ENCODE assay signal across 10 cellular contexts in genomic region chr12:9240004-9240635, GRCh38. TPM values are rescaled to one million over a fixed set of nuclear protein-coding genes. Genes with fewer than 3 reads are reported as not detected.
DNase-seq lines count a peak whose midpoint lies in the region; ATAC-seq and TF ChIP-seq lines count a peak whose summit lies in the region.
"Not testable (repeated sequence)": the region's sequence is repeated elsewhere in the genome, so short reads cannot be mapped to it uniquely, and the experiment has no call there.
"Had no signal": no experiment of that assay in that cellular context is flagged by ENCODE, and none has a peak within 500 bp of the region (broad histone marks: within the 10 kb centered on the region; RNA-seq: fewer than 3 reads in every experiment).

No MANE protein-coding gene starts in this region.

- peak overlapping the region in 3 of 4 donors; percentile 36 to 54 (median 48) for H3K27ac ChIP-seq in body of pancreas
- H3K27ac ChIP-seq in thoracic aorta, result not testable (repeated sequence)

- 9 to 39% methylated on average over 28 to 32 of the region's 33 CpGs for WGBS in body of pancreas, 2 donors

- peak overlapping the region; percentile 39 for H3K4me3 ChIP-seq in GM06990 (replicated peaks; ENCODE audit: low read depth, low read length)
- H3K4me3 ChIP-seq in body of pancreas, result not testable (repeated sequence)
- peak overlapping the region; percentile 74 for H3K4me3 ChIP-seq in thoracic aorta

- H3K27me3 Mint-ChIP-seq in T-cell; naive thymus-derived CD8-positive, alpha-beta T cell: not testable (repeated sequence)
- peaks cover 17% of the 10 kb centered on the region for H3K27me3 Mint-ChIP-seq in activated T-cell treated with anti-CD3 and anti-CD28 coated beads, Interleukin-2, amount 50 U/mL, for 24 hours

- not testable (repeated sequence) for TF ChIP-seq CTCF in GM06990 (IDR thresholded peaks at IDR 0.05; ENCODE audit: insufficient read depth, low read length, poor library complexity, severe bottlenecking); body of pancreas (IDR thresholded peaks at IDR 0.05); thoracic aorta (IDR thresholded peaks at IDR 0.05)

- H3K9me3 ChIP-seq in body of pancreas, thoracic aorta: not testable (repeated sequence)

- H3K4me1 Mint-ChIP-seq in T-cell, result peaks cover 12 to 18% (median 13%) of the 10 kb centered on the region in 3 donors
- peaks cover 42% of the 10 kb centered on the region for H3K4me1 Mint-ChIP-seq in activated T-cell treated with anti-CD3 and anti-CD28 coated beads, Interleukin-2, amount 50 U/mL, for 24 hours (ENCODE audit: low read depth)
- peaks cover 3 to 15% (median 10%) of the 10 kb centered on the region in 4 donors for H3K4me1 Mint-ChIP-seq in naive thymus-derived CD8-positive, alpha-beta T cell

- H3K27ac Mint-ChIP-seq in T-cell, result peak overlapping the region; percentile 72 to 80
- H3K27ac Mint-ChIP-seq in activated T-cell treated with anti-CD3 and anti-CD28 coated beads, Interleukin-2, amount 50 U/mL, for 24 hours, result peak overlapping the region; percentile 87
- H3K27ac Mint-ChIP-seq in naive thymus-derived CD8-positive, alpha-beta T cell, result peak overlapping the region; percentile 88 to 99 (median 94)

- DNase-seq in GM06990 (ENCODE audit: extremely low read depth, insufficient read length), result peak; percentile 24
- DNase-seq in T-cell, result peak in 33 of 34 experiments; percentile 3 to 58 (median 26)
- DNase-seq in activated T-cell treated with anti-CD3 and anti-CD28 coated beads, Interleukin-2, amount 50 U/mL, for 24 hours, result peak; percentile 66
- DNase-seq in body of pancreas; thoracic aorta (ENCODE audit: low spot score): not testable (repeated sequence)
- peak in 31 of 42 donors; percentile 10 to 64 (median 33) for DNase-seq in head of caudate nucleus
- peak in 9 of 10 donors; percentile 7 to 41 (median 21) for DNase-seq in naive thymus-derived CD8-positive, alpha-beta T cell
- DNase-seq in stimulated activated CD4-positive, alpha-beta T cell treated with anti-CD3 and anti-CD28 coated beads, Interleukin-2, amount 100 ng/mL, for 24 hours, result peak; percentile 28 to 55

- CTCF ChIA-PET in T-cell (lab: Charles Lee), result interaction anchor here in 1 of 2 donors (0.7 kb wide), 1 partner anchor 770 kb away, joined by 3 read pairs; no protein-coding TSS in a partner anchor

- not testable (repeated sequence) for H3K36me3 Mint-ChIP-seq in T-cell; activated T-cell treated with anti-CD3 and anti-CD28 coated beads, Interleukin-2, amount 50 U/mL, for 24 hours (ENCODE audit: low read depth); naive thymus-derived CD8-positive, alpha-beta T cell

- H3K27me3 ChIP-seq in GM06990 (replicated peaks; ENCODE audit: control insufficient read depth, insufficient read depth, low read length); body of pancreas; thoracic aorta (replicated peaks; ENCODE audit: insufficient read depth): not testable (repeated sequence)

- not testable (repeated sequence) for H3K36me3 ChIP-seq in GM06990 (ENCODE audit: control insufficient read depth, insufficient read depth, low read length); body of pancreas (replicated peaks in 1 of 2; ENCODE audit: insufficient read depth in 1 of 2, low read depth in 2 of 2); thoracic aorta

- intact Hi-C loops in body of pancreas (cut with DNase I); head of caudate nucleus (cut with DNase I): not testable (repeated sequence)

- peak in 1 of 3 donors; percentile 39 for TF ChIP-seq POLR2A in body of pancreas (IDR thresholded peaks at IDR 0.05)

- H3K9me3 Mint-ChIP-seq in T-cell; activated T-cell treated with anti-CD3 and anti-CD28 coated beads, Interleukin-2, amount 50 U/mL, for 24 hours; naive thymus-derived CD8-positive, alpha-beta T cell: not testable (repeated sequence)

- not testable (repeated sequence) for H3K4me1 ChIP-seq in body of pancreas; thoracic aorta (ENCODE audit: control insufficient read depth in 1 of 2, low read depth in 2 of 2)

- peak overlapping the region; percentile 86 to 94 (median 86) for H3K4me3 Mint-ChIP-seq in T-cell
- H3K4me3 Mint-ChIP-seq in activated T-cell treated with anti-CD3 and anti-CD28 coated beads, Interleukin-2, amount 50 U/mL, for 24 hours, result peak overlapping the region; percentile 77
- peak overlapping the region; percentile 87 to 96 (median 93) for H3K4me3 Mint-ChIP-seq in naive thymus-derived CD8-positive, alpha-beta T cell

- POLR2A ChIA-PET in T-cell (lab: Charles Lee); naive thymus-derived CD8-positive, alpha-beta T cell (lab: Charles Lee): not testable (repeated sequence)

- peak; percentile 48 to 70 (median 58) for ATAC-seq in T-cell (replicated peaks in 1 of 4)
- ATAC-seq in body of pancreas; thoracic aorta (ENCODE audit: insufficient number of reproducible peaks, low FRiP score, low read depth): not testable (repeated sequence)
- ATAC-seq in naive thymus-derived CD8-positive, alpha-beta T cell, result peak; percentile 67 to 81

RNA-seq across cellular contexts. Expression of gene PZP, which starts 31.9 kb away (rescaled TPM):
- not detected for total RNA-seq in T-cell
- not detected for total RNA-seq in body of pancreas
- total RNA-seq in naive thymus-derived CD8-positive, alpha-beta T cell, result not detected
- polyA plus RNA-seq in naive thymus-derived CD8-positive, alpha-beta T cell, result under 1 TPM in 1 of 3 donors, not detected in 2; 0.29 TPM
- not detected for total RNA-seq in thoracic aorta
- total RNA-seq: H4, HT-29 had no signal
